19 cellular contexts compared by ENCODE assay signal in the genomic region with DNA sequence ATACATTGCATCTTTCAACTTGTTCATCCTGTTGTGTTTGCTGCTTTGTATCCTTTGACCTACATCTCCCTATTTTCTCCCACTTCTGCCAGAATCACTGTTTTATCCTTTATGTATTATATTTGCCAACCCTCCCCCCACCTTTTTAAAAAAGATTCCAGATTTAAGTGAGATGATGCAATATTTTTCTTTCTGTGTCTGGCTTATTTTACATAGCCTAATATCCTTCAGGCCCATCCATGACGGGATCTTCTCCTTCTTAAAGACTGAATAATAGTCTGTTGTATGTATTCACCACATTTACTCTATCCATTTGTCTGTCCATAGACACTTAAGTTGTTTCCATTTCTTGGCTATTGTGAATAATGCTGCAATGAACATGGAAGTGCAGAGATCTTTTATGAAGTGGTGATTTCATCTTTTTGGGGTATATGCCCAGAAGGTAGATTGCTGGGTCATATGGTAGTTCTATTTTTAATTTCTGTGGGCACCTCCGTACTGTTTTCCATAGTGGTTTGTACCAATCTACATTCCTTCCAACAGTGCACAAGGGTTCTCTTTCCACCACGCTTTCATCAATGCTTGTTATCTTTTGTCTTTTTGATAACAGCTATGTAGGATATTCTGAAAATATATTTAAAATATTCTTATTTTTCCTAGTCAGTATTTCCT.
DNase-seq lines count a peak whose midpoint lies in the region; ATAC-seq, FAIRE-seq and TF ChIP-seq lines count a peak whose summit lies in the region.
"Had no signal": no experiment of that assay in that cellular context is flagged by ENCODE, and none has a peak within 500 bp of the region (broad histone marks: within the 10 kb centered on the region; RNA-seq: fewer than 3 reads in every experiment).

No MANE protein-coding gene starts in this region.

- H3K9me2 ChIP-seq in SK-N-SH = no peaks in the 10 kb centered on the region

- DNase-seq in SK-N-SH (no peak), K562 (ENCODE audit: extremely low read depth in 1 of 4, low spot score in 3 of 4) (no peak), fibroblast of the aortic adventitia (ENCODE audit: low read depth) (peak; percentile 31), NCI-H82 treated with DMSO at 0.1 percent for 48 hours (lab: John Stamatoyannopoulos, UW; ENCODE audit: unreplicated experiment) (no peak), T1000 (lab: John Stamatoyannopoulos, UW) (no peak)
- DNase-seq: CD4-positive, alpha-beta memory T cell; DMS153; DMS79; GDM1; H7; KBM-7 had no signal

- H3K4me1 ChIP-seq in SK-N-SH (ENCODE audit: control insufficient read depth in 1 of 2, insufficient read depth in 2 of 2, low read depth in 1 of 2, low read length in 1 of 2) (peaks cover 0 to 12% of the 10 kb centered on the region in 2 experiments; a peak in 2 of 4 replicates), K562 (replicated peaks in 1 of 2; ENCODE audit: control insufficient read depth in 2 of 2, insufficient read depth in 2 of 2, low read length in 2 of 2) (peaks cover 0 to 13% of the 10 kb centered on the region in 2 experiments; a peak in 3 of 5 replicates)

- no peak for TF ChIP-seq CTCF in SK-N-SH (IDR thresholded peaks at IDR 0.05)
- no peak for TF ChIP-seq CTCF in K562 (IDR thresholded peaks at IDR 0.05 in 2 of 3, conservative IDR thresholded peaks at IDR 0.05 in 1 of 3; ENCODE audit: insufficient read depth in 2 of 3, low read depth in 1 of 3, low read length in 3 of 3)
- no peak for TF ChIP-seq CTCF in fibroblast of the aortic adventitia (IDR thresholded peaks at IDR 0.05; ENCODE audit: insufficient read depth, low read length)

- WGBS in SK-N-SH (ENCODE audit: low lambda C conversion rate) = 61% methylated on average over 3 of the region's 3 CpGs
- WGBS in K562 (ENCODE audit: insufficient coverage, low coverage, missing lambda C conversion rate) = 47% methylated on average over 3 of the region's 3 CpGs

- no peaks in the 10 kb centered on the region for H3K9me1 ChIP-seq in K562 (ENCODE audit: control insufficient read depth, insufficient read depth, low read length)

- CTCF ChIA-PET in SK-N-SH (lab: Yijun Ruan, JAX) (interaction anchor here (0.7 kb wide), 1 partner anchor 15 kb away, joined by 3 read pairs; no protein-coding TSS in a partner anchor), K562 (lab: Yijun Ruan, JAX; ENCODE audit: low intra/inter-chr PET ratio) (no interaction called here)

- H3K27me3 ChIP-seq in SK-N-SH (ENCODE audit: insufficient read depth) (no peaks in the 10 kb centered on the region), K562 (ENCODE audit: control insufficient read depth in 2 of 2, insufficient read depth in 2 of 2, low read length in 2 of 2) (no peaks in the 10 kb centered on the region)
- H3K27me3 ChIP-seq: BLaER1 had no signal

- in situ Hi-C loops in K562 (cut with MboI) = no loop called here

- no peak overlapping the region for H2AFZ ChIP-seq in SK-N-SH (ENCODE audit: low read depth)
- no peak overlapping the region for H2AFZ ChIP-seq in K562 (ENCODE audit: low read depth, low read length)
- H2AFZ ChIP-seq: GM23338 had no signal

- H4K20me1 ChIP-seq in SK-N-SH (ENCODE audit: insufficient read depth) = no peaks in the 10 kb centered on the region
- H4K20me1 ChIP-seq in K562 (replicated peaks; ENCODE audit: control insufficient read depth, insufficient read depth, low read length) = no peaks in the 10 kb centered on the region; the same call in 1 of the 2 replicates
- H4K20me1 ChIP-seq: BLaER1 had no signal

- FAIRE-seq in K562 (lab: Jason Lieb, UNC) = no peak
- FAIRE-seq: GM12892, GM18507 had no signal

- H3K4me2 ChIP-seq in SK-N-SH (no peak overlapping the region), K562 (ENCODE audit: insufficient read depth, low read length) (no peak overlapping the region)
- H3K4me2 ChIP-seq: BLaER1, GM23338 had no signal

- no TSS peak for BruUV-seq in K562 (replicated peaks; lab: Mats Ljungman, UMichigan)

- H3K9ac ChIP-seq in SK-N-SH (no peak overlapping the region), K562 (ENCODE audit: insufficient read depth in 1 of 2, low read depth in 2 of 2, low read length in 2 of 2) (no peak overlapping the region)
- H3K9ac ChIP-seq: BLaER1 had no signal

- POLR2A ChIA-PET in SK-N-SH (lab: Yijun Ruan, JAX) = no interaction called here
- POLR2A ChIA-PET in K562 (lab: Yijun Ruan, JAX) = interaction anchor here (0.9 kb wide), 1 partner anchor 22 kb away, joined by 5 read pairs; no protein-coding TSS in a partner anchor

- peaks cover 3% of the 10 kb centered on the region for H3F3A ChIP-seq in SK-N-SH (replicated peaks; ENCODE audit: insufficient read depth)

- no peak for TF ChIP-seq POLR2A in K562 (conservative IDR thresholded peaks at IDR 0.05)

- H3K36me3 ChIP-seq in SK-N-SH (replicated peaks in 1 of 2; ENCODE audit: control insufficient read depth in 1 of 2, insufficient read depth in 2 of 2, low read length in 1 of 2) (peaks cover 0 to 5% of the 10 kb centered on the region in 2 experiments), K562 (ENCODE audit: control insufficient read depth, insufficient read depth, low read length) (no peaks in the 10 kb centered on the region)
- H3K36me3 ChIP-seq: BLaER1 had no signal

- TF ChIP-seq EP300 in SK-N-SH (IDR thresholded peaks at IDR 0.05; ENCODE audit: borderline replicate concordance in 1 of 2, low read depth in 1 of 2, low read length in 1 of 2) = no peak
- TF ChIP-seq EP300 in K562 (IDR thresholded peaks at IDR 0.05; ENCODE audit: low read length) = no peak

- no peaks in the 10 kb centered on the region; the same call in 1 of the 2 replicates for H3K79me2 ChIP-seq in SK-N-SH (ENCODE audit: insufficient read depth)
- no peaks in the 10 kb centered on the region; the same call in 2 of the 3 replicates for H3K79me2 ChIP-seq in K562 (ENCODE audit: control insufficient read depth, insufficient read depth, low read length)

- H3K9me3 ChIP-seq in SK-N-SH = no peaks in the 10 kb centered on the region
- H3K9me3 ChIP-seq in K562 (replicated peaks; ENCODE audit: control insufficient read depth, insufficient read depth, low read depth, low read length) = no peaks in the 10 kb centered on the region
- H3K9me3 ChIP-seq: BLaER1 had no signal

- TF ChIP-seq RAD21 in SK-N-SH (IDR thresholded peaks at IDR 0.05; ENCODE audit: low read length) (no peak), K562 (CRISPR knock-in tag; conservative IDR thresholded peaks at IDR 0.05 in 1 of 2, IDR thresholded peaks at IDR 0.05 in 1 of 2) (no peak)

- H3K4me3 ChIP-seq in SK-N-SH (ENCODE audit: low read depth in 2 of 2, low read length in 1 of 2) (no peak overlapping the region), K562 (no peak overlapping the region), fibroblast of the aortic adventitia (ENCODE audit: low read depth, low read length) (no peak overlapping the region)
- H3K4me3 ChIP-seq: BLaER1, GM23338 had no signal

- intact Hi-C loops in K562 (cut with micrococcal nuclease) = no loop called here

- H3K27ac ChIP-seq in SK-N-SH (ENCODE audit: low read depth in 2 of 2, low read length in 1 of 2) (no peak overlapping the region), K562 (ENCODE audit: extremely low read depth, low read depth, low read length) (no peak overlapping the region)
- H3K27ac ChIP-seq: 22Rv1, BLaER1 had no signal

- no peak for ATAC-seq in SK-N-SH treated with all-trans-retinoic acid at 6 μM for 48 hours
- no peak for ATAC-seq in K562
- ATAC-seq in GM18907 (IDR thresholded peaks at IDR 0.05; ENCODE audit: unreplicated experiment) = no peak
- ATAC-seq: GM23338, HCT116 had no signal

TF ChIP-seq in SK-N-SH treated with all-trans-retinoic acid at 6 μM for 48 hours, 23 proteins besides CTCF, POLR2A, EP300 and RAD21:
- peak; percentile 67 for TF ChIP-seq ISL1 (CRISPR knock-in tag; IDR thresholded peaks at IDR 0.05)
- TF ChIP-seq ZNF8 (CRISPR knock-in tag; IDR thresholded peaks at IDR 0.05) = no peak
- TF ChIP-seq, protein P1, sequence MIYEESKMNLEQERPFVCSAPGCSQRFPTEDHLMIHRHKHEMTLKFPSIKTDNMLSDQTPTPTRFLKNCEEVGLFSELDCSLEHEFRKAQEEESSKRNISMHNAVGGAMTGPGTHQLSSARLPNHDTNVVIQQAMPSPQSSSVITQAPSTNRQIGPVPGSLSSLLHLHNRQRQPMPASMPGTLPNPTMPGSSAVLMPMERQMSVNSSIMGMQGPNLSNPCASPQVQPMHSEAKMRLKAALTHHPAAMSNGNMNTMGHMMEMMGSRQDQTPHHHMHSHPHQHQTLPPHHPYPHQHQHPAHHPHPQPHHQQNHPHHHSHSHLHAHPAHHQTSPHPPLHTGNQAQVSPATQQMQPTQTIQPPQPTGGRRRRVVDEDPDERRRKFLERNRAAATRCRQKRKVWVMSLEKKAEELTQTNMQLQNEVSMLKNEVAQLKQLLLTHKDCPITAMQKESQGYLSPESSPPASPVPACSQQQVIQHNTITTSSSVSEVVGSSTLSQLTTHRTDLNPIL (CRISPR knock-in tag; IDR thresholded peaks at IDR 0.05; ENCODE audit: low read depth) = no peak

TF ChIP-seq in SK-N-SH, 30 proteins besides CTCF, POLR2A, EP300 and RAD21:
- no peak for TF ChIP-seq FOSL2 (IDR thresholded peaks at IDR 0.05; ENCODE audit: borderline replicate concordance, low read depth)
- no peak for TF ChIP-seq NFIC (IDR thresholded peaks at IDR 0.05; ENCODE audit: borderline replicate concordance)
- TF ChIP-seq YY1 (IDR thresholded peaks at IDR 0.05; ENCODE audit: low read depth) = no peak
TF ChIP-seq in SK-N-SH: peak in this region for 0.

TF ChIP-seq in K562, 482 proteins besides CTCF, POLR2A, EP300 and RAD21 (continues in another document):
- no peak for TF ChIP-seq ZC3H8 (IDR thresholded peaks at IDR 0.05)
- TF ChIP-seq GATAD2B (IDR thresholded peaks at IDR 0.05; ENCODE audit: borderline replicate concordance) = no peak
- TF ChIP-seq OTX1 (CRISPR knock-in tag; IDR thresholded peaks at IDR 0.05) = no peak
- TF ChIP-seq NEUROD1 (IDR thresholded peaks at IDR 0.05; ENCODE audit: borderline replicate concordance, low read depth, low read length, partially characterized antibody) = no peak
- no peak for TF ChIP-seq CCAR2 (IDR thresholded peaks at IDR 0.05; ENCODE audit: low read depth, low read length)
- TF ChIP-seq, protein P2, sequence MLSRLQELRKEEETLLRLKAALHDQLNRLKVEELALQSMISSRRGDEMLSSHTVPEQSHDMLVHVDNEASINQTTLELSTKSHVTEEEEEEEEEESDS (CRISPR knock-in tag; IDR thresholded peaks at IDR 0.05) = no peak
- TF ChIP-seq WHSC1 (IDR thresholded peaks at IDR 0.05; ENCODE audit: low read length) = no peak
- TF ChIP-seq KLF1 (tag; IDR thresholded peaks at IDR 0.05) = no peak
- TF ChIP-seq, protein P3, sequence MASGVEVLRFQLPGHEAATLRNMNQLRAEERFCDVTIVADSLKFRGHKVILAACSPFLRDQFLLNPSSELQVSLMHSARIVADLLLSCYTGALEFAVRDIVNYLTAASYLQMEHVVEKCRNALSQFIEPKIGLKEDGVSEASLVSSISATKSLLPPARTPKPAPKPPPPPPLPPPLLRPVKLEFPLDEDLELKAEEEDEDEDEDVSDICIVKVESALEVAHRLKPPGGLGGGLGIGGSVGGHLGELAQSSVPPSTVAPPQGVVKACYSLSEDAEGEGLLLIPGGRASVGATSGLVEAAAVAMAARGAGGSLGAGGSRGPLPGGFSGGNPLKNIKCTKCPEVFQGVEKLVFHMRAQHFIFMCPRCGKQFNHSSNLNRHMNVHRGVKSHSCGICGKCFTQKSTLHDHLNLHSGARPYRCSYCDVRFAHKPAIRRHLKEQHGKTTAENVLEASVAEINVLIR (CRISPR knock-in tag; IDR thresholded peaks at IDR 0.05) = no peak
